Comparison of ENCODE assay signal across 28 cellular contexts in the genomic region with DNA sequence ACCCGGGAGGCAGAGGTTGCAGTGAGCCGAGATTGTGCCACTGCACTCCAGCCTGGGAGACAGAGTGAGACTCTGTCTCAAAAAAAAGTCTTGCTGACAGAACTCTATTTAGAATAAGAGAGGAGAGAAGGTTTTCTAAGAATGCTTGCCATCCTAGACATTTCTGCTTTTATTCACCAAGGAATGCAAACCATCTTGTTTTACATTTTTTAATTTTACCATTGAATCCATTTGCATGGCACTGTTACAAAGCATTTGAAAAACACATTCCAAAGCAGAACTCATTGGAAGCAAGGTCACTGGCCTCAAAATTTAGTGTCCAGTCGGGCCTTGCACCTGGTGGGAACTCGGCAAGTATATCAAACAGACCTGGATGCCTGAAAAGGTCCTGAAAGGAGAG. TPM values are rescaled to one million over a fixed set of nuclear protein-coding genes. Genes with fewer than 3 reads are reported as not detected.
DNase-seq lines count a peak whose midpoint lies in the region; TF ChIP-seq lines count a peak whose summit lies in the region.
"Had no signal": no experiment of that assay in that cellular context is flagged by ENCODE, and none has a peak within 500 bp of the region (broad histone marks: within the 10 kb centered on the region; RNA-seq: fewer than 3 reads in every experiment).

No MANE protein-coding gene starts in this region.

- TF ChIP-seq POLR2A in stomach (IDR thresholded peaks at IDR 0.05) (no peak), transverse colon (IDR thresholded peaks at IDR 0.05) (no peak)

- no peaks in the 10 kb centered on the region for H4K20me1 ChIP-seq in OCI-LY7 (ENCODE audit: insufficient read depth, low read length)

- intact Hi-C loops in stomach (cut with DNase I; ENCODE audit: low total_unique reads) = no loop called here
- intact Hi-C loops in transverse colon (cut with DNase I; ENCODE audit: low total_unique reads) = no loop called here
- intact Hi-C loops in OCI-LY7 (cut with micrococcal nuclease; ENCODE audit: unreplicated experiment) = no loop called here

- H3K9me3 ChIP-seq in neuron (ENCODE audit: low read length) (no peaks in the 10 kb centered on the region), stomach (no peaks in the 10 kb centered on the region), transverse colon (no peaks in the 10 kb centered on the region), OCI-LY7 (ENCODE audit: low read length) (no peaks in the 10 kb centered on the region)
- H3K9me3 ChIP-seq: esophagus squamous epithelium, gastroesophageal sphincter, left lung, ovary, thyroid gland had no signal

- H3K36me3 ChIP-seq in neuron (ENCODE audit: insufficient read depth, low read length) = no peaks in the 10 kb centered on the region
- H3K36me3 ChIP-seq in stomach = no peaks in the 10 kb centered on the region
- H3K36me3 ChIP-seq in transverse colon = no peaks in the 10 kb centered on the region
- no peaks in the 10 kb centered on the region for H3K36me3 ChIP-seq in OCI-LY7 (ENCODE audit: insufficient read depth, low read length)
- H3K36me3 ChIP-seq: cardiac muscle cell, esophagus squamous epithelium, gastroesophageal sphincter, left lung, ovary, thyroid gland had no signal

- no peaks in the 10 kb centered on the region for H3K9me2 ChIP-seq in OCI-LY7 (ENCODE audit: insufficient read depth, low read length)

- 78 to 93% (median 91%) methylated on average over 4 of the region's 4 CpGs for WGBS in stomach, 5 donors
- WGBS in transverse colon (ENCODE audit: low coverage in 1 of 2), 2 donors = 63 to 88% methylated on average over 2 to 4 of the region's 4 CpGs

- no peaks in the 10 kb centered on the region for H3K79me2 ChIP-seq in OCI-LY7 (ENCODE audit: insufficient read depth, low read depth, low read length)

- DNase-seq in AG20443 (ENCODE audit: low spot score) (peak; percentile 51), HS-27A (ENCODE audit: low read depth) (peak; percentile 9), choroid plexus epithelial cell (ENCODE audit: low read depth) (peak; percentile 58), hippocampal formation (lab: John Stamatoyannopoulos, UW) (no peak), stomach (no peak), transverse colon (no peak), OCI-LY7 (ENCODE audit: low spot score) (no peak)
- DNase-seq: ACHN; activated CD4-positive, alpha-beta T cell treated with anti-CD3 and anti-CD28 coated beads, Interleukin-2, amount 50 U/mL, for 1 hour; activated naive CD4-positive, alpha-beta T cell; activated T-cell treated with anti-CD3 and anti-CD28 coated beads, Interleukin-2, amount 50 U/mL, for 4 hours; amniotic stem cell; cortex of kidney; DND-41; esophagus squamous epithelium; hypothalamus; left lung; naive B cell; NCI-H446 treated with DMSO at 0.1 percent for 48 hours; ovary; retina; stimulated activated CD8-positive, alpha-beta memory T cell treated with anti-CD3 and anti-CD28 coated beads, Interleukin-4, amount 100 ng/mL, for 48 hours; stimulated activated naive CD8-positive, alpha-beta T cell treated with anti-CD3 and anti-CD28 coated beads, Interleukin-15, amount 100 ng/mL, for 72 hours; thyroid gland had no signal

- H3K4me3 ChIP-seq in choroid plexus epithelial cell (ENCODE audit: low read depth, low read length) (no peak overlapping the region), neuron (ENCODE audit: low read length) (no peak overlapping the region), stomach (no peak overlapping the region), transverse colon (no peak overlapping the region), OCI-LY7 (ENCODE audit: low read depth, low read length, poor library complexity, severe bottlenecking) (no peak overlapping the region)
- H3K4me3 ChIP-seq: cardiac muscle cell, esophagus squamous epithelium, gastroesophageal sphincter, GM12878, left lung, ovary, thyroid gland had no signal

- POLR2A ChIA-PET in OCI-LY7 (lab: Charles Lee) = interaction anchor here (0.6 to 0.7 kb wide), 2 partner anchors 74 to 174 kb away, joined by 3 to 7 read pairs; no protein-coding TSS in a partner anchor

- BruUV-seq in OCI-LY7 (replicated peaks; lab: Mats Ljungman, UMichigan) = no TSS peak

- H3K4me1 ChIP-seq in neuron (ENCODE audit: insufficient read depth, low read length) (peaks cover 9% of the 10 kb centered on the region), stomach (peaks cover 0 to 9% (median 0%) of the 10 kb centered on the region in 4 donors), transverse colon (peaks cover 5 to 29% (median 13%) of the 10 kb centered on the region in 4 donors), OCI-LY7 (ENCODE audit: insufficient read depth, low read length, poor library complexity, severe bottlenecking) (no peaks in the 10 kb centered on the region)

- H3K4me2 ChIP-seq in OCI-LY7 (ENCODE audit: low read length) = no peak overlapping the region

- H3K27ac ChIP-seq in stomach (no peak overlapping the region), transverse colon (no peak overlapping the region), OCI-LY7 (ENCODE audit: low read depth, low read length, poor library complexity, severe bottlenecking) (no peak overlapping the region)
- H3K27ac ChIP-seq: cardiac muscle cell, esophagus squamous epithelium, left lung, ovary, thyroid gland had no signal

- TF ChIP-seq CTCF in choroid plexus epithelial cell (conservative IDR thresholded peaks at IDR 0.05; ENCODE audit: low read depth, low read length) = no peak
- no peak for TF ChIP-seq CTCF in stomach (IDR thresholded peaks at IDR 0.05)
- TF ChIP-seq CTCF in transverse colon (IDR thresholded peaks at IDR 0.05) = no peak
- TF ChIP-seq CTCF in OCI-LY7 (conservative IDR thresholded peaks at IDR 0.05; ENCODE audit: low read length) = no peak

- H2AFZ ChIP-seq in neuron (ENCODE audit: low read depth, low read length) = peak overlapping the region; percentile 23
- H2AFZ ChIP-seq in OCI-LY7 (ENCODE audit: low read length) = no peak overlapping the region

- in situ Hi-C loops in transverse colon (cut with MboI; ENCODE audit: low pct_ligation_motif_present in 1 of 4, low pct_unique_long_range_greater_than_20kb in 1 of 4, low sequenced_read_pairs in 3 of 4) = no loop called here

- no peak for TF ChIP-seq EP300 in stomach (IDR thresholded peaks at IDR 0.05)
- no peak for TF ChIP-seq EP300 in transverse colon (IDR thresholded peaks at IDR 0.05; ENCODE audit: low read depth)

- H3K27me3 ChIP-seq in neuron (ENCODE audit: insufficient read depth, low read length) (no peaks in the 10 kb centered on the region), stomach (no peaks in the 10 kb centered on the region), transverse colon (no peaks in the 10 kb centered on the region)
- H3K27me3 ChIP-seq: cardiac muscle cell, esophagus squamous epithelium, gastroesophageal sphincter, left lung, ovary, thyroid gland had no signal

- CTCF ChIA-PET in OCI-LY7 (lab: Charles Lee; ENCODE audit: unreplicated experiment) = no interaction called here

RNA-seq across cellular contexts. Expression of a gene that starts 44.2 kb away (rescaled TPM):
- total RNA-seq in stomach (100 to 1,000 TPM in 1 of 5 donors, 10 to 100 TPM in 4; 34.4 to 109 (median 61.0) TPM), transverse colon (10 to 100 TPM; 41.6 to 83.2 (median 62.5) TPM), OCI-LY7 (2022) (49.9 and 50.8 TPM in 2 replicates)
- polyA plus RNA-seq in stomach = 10 to 100 TPM; 29.3 to 68.2 (median 48.6) TPM
- total RNA-seq in OCI-LY7 (2014; rRNA removed; shearing (Covaris generic)) = 13.8 and 16.3 TPM in 2 replicates

Comparison
In these comparisons a context has a peak if more than half of its experiments do, and no peak if none do; other contexts are left out.
1. DNase-seq: peak in AG20443 (single experiment), HS-27A (single experiment) and choroid plexus epithelial cell (single experiment); none in hippocampal formation (0 of 2), stomach (single experiment), transverse colon (single experiment) and OCI-LY7 (single experiment).